Comparison of ENCODE assay signal across 10 cellular contexts in the genomic region with DNA sequence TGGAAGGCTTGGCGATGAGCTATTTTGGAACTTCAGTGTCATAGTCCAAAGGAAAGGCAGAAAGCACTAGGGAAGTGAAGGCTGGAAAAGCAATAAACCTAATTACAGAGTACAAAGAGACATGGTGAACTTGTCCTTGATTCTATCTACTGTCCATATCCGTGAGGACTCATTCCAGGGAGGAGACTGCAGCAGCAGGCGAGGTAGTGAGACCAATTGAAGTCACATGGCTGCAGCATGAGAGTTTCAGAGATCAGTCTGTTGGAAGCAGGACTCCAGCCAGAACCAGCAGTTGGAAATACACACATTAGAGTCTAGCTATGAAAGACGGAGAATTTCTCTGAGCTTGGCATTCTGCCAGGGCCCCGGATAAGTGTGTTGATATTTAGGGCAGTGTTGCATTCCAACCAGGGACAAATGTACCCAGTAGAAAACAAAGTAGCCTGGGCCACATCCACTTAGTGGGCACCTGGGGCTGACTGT. TPM values are rescaled to one million over a fixed set of nuclear protein-coding genes. Genes with fewer than 3 reads are reported as not detected.
DNase-seq lines count a peak whose midpoint lies in the region; ATAC-seq and TF ChIP-seq lines count a peak whose summit lies in the region.
"Had no signal": no experiment of that assay in that cellular context is flagged by ENCODE, and none has a peak within 500 bp of the region (broad histone marks: within the 10 kb centered on the region; RNA-seq: fewer than 3 reads in every experiment).

No MANE protein-coding gene starts in this region.

- H3K9me3 ChIP-seq in breast epithelium: no peaks in the 10 kb centered on the region
- H3K9me3 ChIP-seq in colonic mucosa: no peaks in the 10 kb centered on the region

- ATAC-seq in GM19328 (IDR thresholded peaks at IDR 0.05; ENCODE audit: unreplicated experiment): no peak
- ATAC-seq: T-helper 17 cell had no signal

- intact Hi-C loops in breast epithelium (cut with DNase I; ENCODE audit: low total_unique reads): no loop called here
- intact Hi-C loops in MCF 10A (cut with micrococcal nuclease): no loop called here
- intact Hi-C loops in colonic mucosa (cut with DNase I): no loop called here

- no peak overlapping the region for H3K27ac Mint-ChIP-seq in MCF 10A (ENCODE audit: low read depth, unreplicated experiment)
- H3K27ac Mint-ChIP-seq: T-helper 17 cell had no signal

- H3K9ac ChIP-seq in colonic mucosa (ENCODE audit: low read depth in 2 of 2, low read length in 2 of 2): no peak overlapping the region

- H3K27me3 Mint-ChIP-seq in MCF 10A (ENCODE audit: insufficient read depth, unreplicated experiment): no peaks in the 10 kb centered on the region
- H3K27me3 Mint-ChIP-seq: T-helper 17 cell had no signal

- H3K4me1 ChIP-seq in breast epithelium: no peaks in the 10 kb centered on the region
- H3K4me1 ChIP-seq in colonic mucosa: no peaks in the 10 kb centered on the region

- no peaks in the 10 kb centered on the region for H3K36me3 ChIP-seq in breast epithelium
- H3K36me3 ChIP-seq in colonic mucosa: no peaks in the 10 kb centered on the region

- TF ChIP-seq POLR2A in breast epithelium (IDR thresholded peaks at IDR 0.05): no peak

- DNase-seq in breast epithelium (ENCODE audit: low spot score in 2 of 2) (peak; percentile 39 to 68), MCF 10A (ENCODE audit: unreplicated experiment) (no peak), colonic mucosa (peak; percentile 47), medulla oblongata (ENCODE audit: extremely low spot score) (peak; percentile 10), NK-92 (lab: John Stamatoyannopoulos, UW; ENCODE audit: unreplicated experiment) (no peak), NCI-H128 (lab: John Stamatoyannopoulos, UW; ENCODE audit: unreplicated experiment) (no peak)
- no peak for DNase-seq in effector CD4-positive, alpha-beta T cell
- DNase-seq: T-helper 17 cell had no signal

- H3K4me3 ChIP-seq in breast epithelium: peak overlapping the region in 1 of 3 donors; percentile 10
- H3K4me3 ChIP-seq in colonic mucosa: no peak overlapping the region

- H3K4me3 Mint-ChIP-seq in MCF 10A (ENCODE audit: unreplicated experiment): no peak overlapping the region
- H3K4me3 Mint-ChIP-seq: neural crest cell, T-helper 17 cell had no signal

- TF ChIP-seq CTCF in breast epithelium (IDR thresholded peaks at IDR 0.05) (no peak), MCF 10A (IDR thresholded peaks at IDR 0.05; ENCODE audit: unreplicated experiment) (no peak), colonic mucosa (IDR thresholded peaks at IDR 0.05) (no peak)

- H3K36me3 Mint-ChIP-seq in MCF 10A (ENCODE audit: insufficient read depth, unreplicated experiment): no peaks in the 10 kb centered on the region

- H3K27ac ChIP-seq in breast epithelium (peak overlapping the region; percentile 14 to 59), colonic mucosa (no peak overlapping the region)

- BruUV-seq in MCF 10A (replicated peaks; lab: Mats Ljungman, UMichigan): no TSS peak

- no peaks in the 10 kb centered on the region for H3K27me3 ChIP-seq in breast epithelium
- no peaks in the 10 kb centered on the region for H3K27me3 ChIP-seq in colonic mucosa

- POLR2A ChIA-PET in MCF 10A (lab: Yijun Ruan, JAX): no interaction called here

- CTCF ChIA-PET in MCF 10A (lab: Yijun Ruan, JAX): interaction anchor here (0.6 to 0.8 kb wide), 4 partner anchors 14 to 651 kb away, joined by 3 read pairs; no protein-coding TSS in a partner anchor

- H3K4me1 Mint-ChIP-seq in MCF 10A (ENCODE audit: insufficient read depth, unreplicated experiment): peaks cover 6% of the 10 kb centered on the region
- H3K4me1 Mint-ChIP-seq: T-helper 17 cell had no signal

- no peaks in the 10 kb centered on the region for H3K9me3 Mint-ChIP-seq in MCF 10A (ENCODE audit: unreplicated experiment)

RNA-seq across cellular contexts. Expression of a gene that starts 54.1 kb away (rescaled TPM):
- total RNA-seq in breast epithelium (10 to 100 TPM; 14.6 to 26.7 (median 26.2) TPM), MCF 10A (2022) (2.5 and 2.7 TPM in 2 replicates), colonic mucosa (10 to 100 TPM; 13.4 to 15.9 TPM)

Comparison
In these comparisons a context has a peak if more than half of its experiments do, and no peak if none do; other contexts are left out.
1. DNase-seq: peak in breast epithelium (2 of 2), colonic mucosa (single experiment) and medulla oblongata (single experiment); none in MCF 10A (single experiment), NK-92 (single experiment), NCI-H128 (single experiment) and effector CD4-positive, alpha-beta T cell (single experiment).